ENCODE assay signal across 8 cellular contexts in genomic region chr2:159755788-159756187, GRCh38. TPM values are rescaled to one million over a fixed set of nuclear protein-coding genes. Genes with fewer than 3 reads are reported as not detected.
DNase-seq lines count a peak whose midpoint lies in the region; ATAC-seq and TF ChIP-seq lines count a peak whose summit lies in the region.

No MANE protein-coding gene starts in this region.

- H3K9me3 ChIP-seq in T-helper 17 cell (ENCODE audit: control insufficient read depth, low read length, poor library complexity, severe bottlenecking), result no peaks in the 10 kb centered on the region

- DNase-seq in T-helper 17 cell (no peak), kidney epithelial cell (ENCODE audit: low read depth) (peak; percentile 78), nephron progenitor cell (no peak), GM20000 (ENCODE audit: low spot score) (no peak), NCI-H2107 (lab: John Stamatoyannopoulos, UW) (no peak), epidermal melanocyte (ENCODE audit: insufficient read length, low spot score) (no peak)

- H3K27ac Mint-ChIP-seq in T-helper 17 cell, result no peak overlapping the region
- H3K27ac Mint-ChIP-seq in nephron progenitor cell, result no peak overlapping the region

- H3K36me3 ChIP-seq in kidney epithelial cell (ENCODE audit: control insufficient read depth, insufficient read depth, low read length), result no peaks in the 10 kb centered on the region

- ATAC-seq in T-helper 17 cell, result peak; percentile 40

- H3K27me3 Mint-ChIP-seq in T-helper 17 cell, result no peaks in the 10 kb centered on the region
- no peaks in the 10 kb centered on the region for H3K27me3 Mint-ChIP-seq in nephron progenitor cell (ENCODE audit: low read depth, poor library complexity)

- H3K36me3 Mint-ChIP-seq in T-helper 17 cell (ENCODE audit: low read depth) (peaks cover 9% of the 10 kb centered on the region), nephron progenitor cell (ENCODE audit: low read depth) (peaks cover 32% of the 10 kb centered on the region)

- H3K27me3 ChIP-seq in kidney epithelial cell (ENCODE audit: control insufficient read depth, insufficient read depth, low read length), result no peaks in the 10 kb centered on the region

- H3K4me1 Mint-ChIP-seq in T-helper 17 cell (peaks cover 17% of the 10 kb centered on the region), nephron progenitor cell (no peaks in the 10 kb centered on the region)

- no peaks in the 10 kb centered on the region for H3K9me3 Mint-ChIP-seq in nephron progenitor cell

- H3K4me3 Mint-ChIP-seq in T-helper 17 cell (no peak overlapping the region), nephron progenitor cell (no peak overlapping the region)

- H3K27ac ChIP-seq in C4-2B, result no peak overlapping the region

- TF ChIP-seq CTCF in C4-2B (conservative IDR thresholded peaks at IDR 0.05) (0 out of 2 replicates have a peak, but pooled peaks have one; percentile 10), GM12873 (IDR thresholded peaks at IDR 0.05; ENCODE audit: insufficient read depth, low read depth, low read length, missing control alignments) (peak; percentile 42), kidney epithelial cell (IDR thresholded peaks at IDR 0.05; ENCODE audit: insufficient read depth, low read length, poor library complexity, severe bottlenecking) (peak; percentile 69), nephron progenitor cell (IDR thresholded peaks at IDR 0.05) (no peak), GM20000 (IDR thresholded peaks at IDR 0.05; ENCODE audit: extremely low read depth, missing control alignments) (no peak)

- no peak overlapping the region for H3K4me3 ChIP-seq in kidney epithelial cell (ENCODE audit: low read depth, low read length)

RNA-seq across cellular contexts. Expression of gene CD302, which starts 42.2 kb away (rescaled TPM):
- total RNA-seq in T-helper 17 cell, result 1 to 10 TPM; 1.5 to 3.0 TPM
- total RNA-seq in kidney epithelial cell, result 0.92 and 1.4 TPM in 2 replicates

RNA-seq across cellular contexts. Expression of gene MARCHF7, which starts 43.5 kb away (rescaled TPM):
- 10 to 100 TPM; 62.0 to 69.4 TPM for total RNA-seq in T-helper 17 cell
- total RNA-seq in kidney epithelial cell, result 87.6 and 91.7 TPM in 2 replicates

Comparison
In these comparisons a context has a peak if more than half of its experiments do, and no peak if none do; other contexts are left out.
1. CTCF ChIP-seq: peak in C4-2B (single experiment), GM12873 (single experiment) and kidney epithelial cell (single experiment); none in nephron progenitor cell (single experiment) and GM20000 (single experiment).